Comparison of ENCODE assay signal across 2 cellular contexts in the genomic region with DNA sequence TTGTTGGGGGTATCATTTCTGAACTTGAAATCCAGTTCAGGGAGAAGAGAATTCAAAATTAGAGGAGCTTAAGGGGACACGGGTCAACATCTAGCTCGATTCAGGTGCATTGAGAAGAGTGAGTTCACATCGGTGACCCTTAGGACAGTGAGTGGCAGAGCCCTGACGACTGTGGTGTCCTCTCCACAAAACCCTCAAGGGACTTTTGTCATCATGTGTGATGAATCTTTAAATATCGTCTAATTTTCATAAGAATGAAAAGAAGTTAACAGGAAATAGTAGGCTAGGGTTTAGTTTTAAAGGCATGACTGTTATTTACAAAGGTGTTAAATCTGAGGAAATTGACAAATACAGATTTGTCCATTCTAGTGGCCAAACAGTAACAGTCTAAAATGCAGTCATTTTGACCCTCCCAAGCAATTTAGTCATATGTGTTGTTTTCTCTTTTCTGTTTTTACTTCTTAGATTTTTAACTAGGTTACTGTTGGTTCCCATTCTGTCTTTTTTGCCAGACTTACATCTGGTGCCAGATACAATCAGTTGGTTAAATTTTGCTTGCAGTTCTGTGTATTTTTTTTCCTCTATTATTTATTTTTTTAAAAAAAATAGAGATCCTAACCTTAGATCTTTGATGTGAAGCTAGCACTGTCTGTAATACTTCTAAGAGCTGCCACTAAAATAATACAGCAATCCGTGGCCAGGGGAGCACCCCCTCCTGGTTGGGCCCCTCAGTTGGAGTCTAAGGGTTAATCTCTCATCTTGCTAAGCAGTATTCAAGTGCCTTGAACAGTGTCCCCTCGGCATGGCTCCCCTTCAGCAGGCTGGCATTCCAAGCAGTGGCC.
TF ChIP-seq lines count a peak whose summit lies in the region.

No MANE protein-coding gene starts in this region.

TF ChIP-seq in GM23338, 12 proteins besides CTCF, POLR2A, EP300 and RAD21:
- TF ChIP-seq EZH2 (IDR thresholded peaks at IDR 0.05; ENCODE audit: low read depth, unreplicated experiment) (no peak), ZNF114 (CRISPR knock-in tag; IDR thresholded peaks at IDR 0.05) (no peak), POLR2AphosphoS5 (IDR thresholded peaks at IDR 0.05; ENCODE audit: low read depth) (no peak), EZH2phosphoT487 (IDR thresholded peaks at IDR 0.05; ENCODE audit: unreplicated experiment) (no peak), ZNF331 (CRISPR knock-in tag; IDR thresholded peaks at IDR 0.05; ENCODE audit: low read depth) (no peak), CREB1 (CRISPR knock-in tag; IDR thresholded peaks at IDR 0.05; ENCODE audit: low read depth) (no peak)
- TF ChIP-seq, protein P1, sequence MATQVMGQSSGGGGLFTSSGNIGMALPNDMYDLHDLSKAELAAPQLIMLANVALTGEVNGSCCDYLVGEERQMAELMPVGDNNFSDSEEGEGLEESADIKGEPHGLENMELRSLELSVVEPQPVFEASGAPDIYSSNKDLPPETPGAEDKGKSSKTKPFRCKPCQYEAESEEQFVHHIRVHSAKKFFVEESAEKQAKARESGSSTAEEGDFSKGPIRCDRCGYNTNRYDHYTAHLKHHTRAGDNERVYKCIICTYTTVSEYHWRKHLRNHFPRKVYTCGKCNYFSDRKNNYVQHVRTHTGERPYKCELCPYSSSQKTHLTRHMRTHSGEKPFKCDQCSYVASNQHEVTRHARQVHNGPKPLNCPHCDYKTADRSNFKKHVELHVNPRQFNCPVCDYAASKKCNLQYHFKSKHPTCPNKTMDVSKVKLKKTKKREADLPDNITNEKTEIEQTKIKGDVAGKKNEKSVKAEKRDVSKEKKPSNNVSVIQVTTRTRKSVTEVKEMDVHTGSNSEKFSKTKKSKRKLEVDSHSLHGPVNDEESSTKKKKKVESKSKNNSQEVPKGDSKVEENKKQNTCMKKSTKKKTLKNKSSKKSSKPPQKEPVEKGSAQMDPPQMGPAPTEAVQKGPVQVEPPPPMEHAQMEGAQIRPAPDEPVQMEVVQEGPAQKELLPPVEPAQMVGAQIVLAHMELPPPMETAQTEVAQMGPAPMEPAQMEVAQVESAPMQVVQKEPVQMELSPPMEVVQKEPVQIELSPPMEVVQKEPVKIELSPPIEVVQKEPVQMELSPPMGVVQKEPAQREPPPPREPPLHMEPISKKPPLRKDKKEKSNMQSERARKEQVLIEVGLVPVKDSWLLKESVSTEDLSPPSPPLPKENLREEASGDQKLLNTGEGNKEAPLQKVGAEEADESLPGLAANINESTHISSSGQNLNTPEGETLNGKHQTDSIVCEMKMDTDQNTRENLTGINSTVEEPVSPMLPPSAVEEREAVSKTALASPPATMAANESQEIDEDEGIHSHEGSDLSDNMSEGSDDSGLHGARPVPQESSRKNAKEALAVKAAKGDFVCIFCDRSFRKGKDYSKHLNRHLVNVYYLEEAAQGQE (IDR thresholded peaks at IDR 0.05; ENCODE audit: unreplicated experiment): no peak

TF ChIP-seq in SK-N-SH, 30 proteins besides CTCF, POLR2A, EP300 and RAD21 (continued from another document):
- TF ChIP-seq, protein P1 (IDR thresholded peaks at IDR 0.05; ENCODE audit: low read depth, low read length): no peak
